In the genomic region with DNA sequence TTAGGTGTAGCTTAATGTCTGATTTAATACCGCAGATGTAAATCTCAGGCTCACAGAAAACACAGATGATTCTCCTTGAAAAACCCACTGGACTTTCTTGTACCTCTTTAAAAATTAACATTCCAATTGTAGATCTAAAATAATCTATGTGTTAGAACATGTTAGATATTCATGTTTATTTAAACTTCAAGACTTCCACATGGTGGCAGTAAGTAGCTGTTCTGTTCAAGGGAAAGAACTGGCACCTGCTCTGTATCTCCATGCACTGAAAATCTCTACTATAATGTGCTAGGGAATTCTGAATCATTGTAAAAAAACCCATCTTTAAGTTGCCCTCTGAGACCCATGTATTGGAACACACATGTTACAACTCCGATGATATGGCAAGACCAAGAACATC, we compare ENCODE assay signal across 9 cellular contexts.
DNase-seq lines count a peak whose midpoint lies in the region; ATAC-seq, FAIRE-seq and TF ChIP-seq lines count a peak whose summit lies in the region.
"Had no signal": no experiment of that assay in that cellular context is flagged by ENCODE, and none has a peak within 500 bp of the region (broad histone marks: within the 10 kb centered on the region; RNA-seq: fewer than 3 reads in every experiment).

No MANE protein-coding gene starts in this region.

- H4K20me1 ChIP-seq in endothelial cell of umbilical vein (replicated peaks; ENCODE audit: control insufficient read depth, extremely low read depth, insufficient read depth, low read length), result no peaks in the 10 kb centered on the region

- H3K9me3 Mint-ChIP-seq in effector memory CD8-positive, alpha-beta T cell, result peaks cover 0 to 2% of the 10 kb centered on the region in 2 donors
- no peaks in the 10 kb centered on the region for H3K9me3 Mint-ChIP-seq in activated CD4-positive, alpha-beta T cell treated with anti-CD3 and anti-CD28 coated beads, Interleukin-2, amount 10 ng/mL, durations not matched to agents 24 days and 14 days
- H3K9me3 Mint-ChIP-seq: activated B cell treated with CpG ODN at 0.5 μM for 24 hours; dendritic cell treated with granulocyte-macrophage colony-stimulating factor and Interleukin-4, amounts not matched to agents 40 ng/mL and 50 ng/mL, for 4 days had no signal

- H3K4me1 ChIP-seq in endothelial cell of umbilical vein (ENCODE audit: control insufficient read depth, extremely low read depth, insufficient read depth, low read length) (no peaks in the 10 kb centered on the region), psoas muscle (no peaks in the 10 kb centered on the region)

- TF ChIP-seq POLR2A in endothelial cell of umbilical vein (IDR thresholded peaks at IDR 0.05; ENCODE audit: low read depth, low read length), result no peak

- H3K4me2 ChIP-seq in endothelial cell of umbilical vein (ENCODE audit: insufficient read depth, low read length), result no peak overlapping the region

- dilution Hi-C loops in endothelial cell of umbilical vein (cut with MboI; ENCODE audit: extremely low pct_ligation_motif_present, low sequenced_read_pairs), result no loop called here

- H3K36me3 Mint-ChIP-seq in effector memory CD8-positive, alpha-beta T cell (ENCODE audit: insufficient read depth), result no peaks in the 10 kb centered on the region
- no peaks in the 10 kb centered on the region for H3K36me3 Mint-ChIP-seq in activated CD4-positive, alpha-beta T cell treated with anti-CD3 and anti-CD28 coated beads, Interleukin-2, amount 10 ng/mL, durations not matched to agents 24 days and 14 days (ENCODE audit: low read depth)

- no peak overlapping the region for H3K9ac ChIP-seq in endothelial cell of umbilical vein (replicated peaks; ENCODE audit: extremely low read depth, insufficient read depth, low read length)

- no peak overlapping the region for H3K27ac Mint-ChIP-seq in effector memory CD8-positive, alpha-beta T cell
- no peak overlapping the region for H3K27ac Mint-ChIP-seq in activated CD4-positive, alpha-beta T cell treated with anti-CD3 and anti-CD28 coated beads, Interleukin-2, amount 10 ng/mL, durations not matched to agents 24 days and 14 days
- H3K27ac Mint-ChIP-seq: activated B cell treated with CpG ODN at 0.5 μM for 24 hours; dendritic cell treated with granulocyte-macrophage colony-stimulating factor and Interleukin-4, amounts not matched to agents 40 ng/mL and 50 ng/mL, for 4 days had no signal

- DNase-seq in H7, result peak; percentile 17
- peak; percentile 14 for DNase-seq in NCI-H774 (lab: John Stamatoyannopoulos, UW)
- DNase-seq in endothelial cell of umbilical vein (ENCODE audit: low read depth, low spot score), result peak; percentile 37
- DNase-seq in psoas muscle, result no peak
- no peak for DNase-seq in NOMO-1 treated with dmso at 0.1 percent for 144 hours (lab: John Stamatoyannopoulos, UW; ENCODE audit: unreplicated experiment)
- no peak for DNase-seq in effector memory CD8-positive, alpha-beta T cell
- no peak for DNase-seq in activated CD4-positive, alpha-beta T cell treated with anti-CD3 and anti-CD28 coated beads, Interleukin-2, amount 10 ng/mL, durations not matched to agents 24 days and 14 days
- DNase-seq: activated B cell treated with CpG ODN at 0.5 μM for 24 hours had no signal

- TF ChIP-seq CTCF in endothelial cell of umbilical vein (IDR thresholded peaks at IDR 0.05; ENCODE audit: extremely low read depth in 1 of 2, insufficient read depth in 1 of 2, low read depth in 1 of 2, low read length in 2 of 2) (peak; percentile 8 to 12), psoas muscle (IDR thresholded peaks at IDR 0.05) (peak; percentile 14)

- H3K4me3 Mint-ChIP-seq in effector memory CD8-positive, alpha-beta T cell, result no peak overlapping the region
- no peak overlapping the region for H3K4me3 Mint-ChIP-seq in activated CD4-positive, alpha-beta T cell treated with anti-CD3 and anti-CD28 coated beads, Interleukin-2, amount 10 ng/mL, durations not matched to agents 24 days and 14 days
- H3K4me3 Mint-ChIP-seq: activated B cell treated with CpG ODN at 0.5 μM for 24 hours; dendritic cell treated with granulocyte-macrophage colony-stimulating factor and Interleukin-4, amounts not matched to agents 40 ng/mL and 50 ng/mL, for 4 days had no signal

- no TSS peak for BruUV-seq in endothelial cell of umbilical vein (replicated peaks; lab: Mats Ljungman, UMichigan)

- intact Hi-C loops in endothelial cell of umbilical vein (cut with micrococcal nuclease) (loop anchor here (1.0 to 10.0 kb wide), 5 partner anchors 276 to 1431 kb away; no protein-coding TSS in a partner anchor), psoas muscle (cut with DNase I) (no loop called here)
- intact Hi-C loops in activated CD4-positive, alpha-beta T cell treated with anti-CD3 and anti-CD28 coated beads, Interleukin-2, amount 10 ng/mL, durations not matched to agents 24 days and 14 days (cut with micrococcal nuclease), result no loop called here

- POLR2A ChIA-PET in endothelial cell of umbilical vein (lab: Charles Lee), result no interaction called here

- 59 to 64% (median 60%) methylated on average over 2 of the region's 2 CpGs for WGBS in psoas muscle, 3 donors

- CTCF ChIA-PET in endothelial cell of umbilical vein (lab: Charles Lee), result interaction anchor here (0.6 to 1.8 kb wide), 10 partner anchors 10 to 888 kb away, joined by 3 to 15 read pairs (median 5); no protein-coding TSS in a partner anchor

- no peaks in the 10 kb centered on the region for H3K27me3 Mint-ChIP-seq in effector memory CD8-positive, alpha-beta T cell
- H3K27me3 Mint-ChIP-seq in activated CD4-positive, alpha-beta T cell treated with anti-CD3 and anti-CD28 coated beads, Interleukin-2, amount 10 ng/mL, durations not matched to agents 24 days and 14 days, result no peaks in the 10 kb centered on the region
- H3K27me3 Mint-ChIP-seq: activated B cell treated with CpG ODN at 0.5 μM for 24 hours; dendritic cell treated with granulocyte-macrophage colony-stimulating factor and Interleukin-4, amounts not matched to agents 40 ng/mL and 50 ng/mL, for 4 days had no signal

- ATAC-seq in psoas muscle, result no peak
- ATAC-seq in effector memory CD8-positive, alpha-beta T cell (replicated peaks), result no peak

- H3K36me3 ChIP-seq in H7 (replicated peaks; ENCODE audit: control insufficient read depth, insufficient read depth, low read length), result no peaks in the 10 kb centered on the region
- H3K36me3 ChIP-seq in endothelial cell of umbilical vein (ENCODE audit: control insufficient read depth in 2 of 2, extremely low read depth in 1 of 2, insufficient read depth in 2 of 2, low read length in 2 of 2), result no peaks in the 10 kb centered on the region
- H3K36me3 ChIP-seq in psoas muscle (ENCODE audit: insufficient read depth in 1 of 2, low read depth in 1 of 2), result no peaks in the 10 kb centered on the region

- no peak overlapping the region for H2AFZ ChIP-seq in endothelial cell of umbilical vein (ENCODE audit: low read depth, low read length)

- H3K27me3 ChIP-seq in H7 (ENCODE audit: control insufficient read depth, insufficient read depth, low read length), result no peaks in the 10 kb centered on the region
- H3K27me3 ChIP-seq in endothelial cell of umbilical vein (ENCODE audit: control insufficient read depth in 2 of 2, insufficient read depth in 2 of 2, low read length in 2 of 2), result no peaks in the 10 kb centered on the region
- no peaks in the 10 kb centered on the region for H3K27me3 ChIP-seq in psoas muscle (ENCODE audit: insufficient read depth in 3 of 3, low read length in 2 of 3)

- H3K9me3 ChIP-seq in endothelial cell of umbilical vein (replicated peaks; ENCODE audit: control insufficient read depth, insufficient read depth, low read length) (no peaks in the 10 kb centered on the region), psoas muscle (no peaks in the 10 kb centered on the region)

- H3K4me1 Mint-ChIP-seq in effector memory CD8-positive, alpha-beta T cell (ENCODE audit: low read depth in 2 of 2), result no peaks in the 10 kb centered on the region
- H3K4me1 Mint-ChIP-seq in activated CD4-positive, alpha-beta T cell treated with anti-CD3 and anti-CD28 coated beads, Interleukin-2, amount 10 ng/mL, durations not matched to agents 24 days and 14 days, result no peaks in the 10 kb centered on the region
- H3K4me1 Mint-ChIP-seq: activated B cell treated with CpG ODN at 0.5 μM for 24 hours had no signal

- H3K9me1 ChIP-seq in endothelial cell of umbilical vein (replicated peaks; ENCODE audit: control insufficient read depth, extremely low read depth, insufficient read depth, low read length), result no peaks in the 10 kb centered on the region

- FAIRE-seq in endothelial cell of umbilical vein (lab: Jason Lieb, UNC), result peak; percentile 71

- H3K27ac ChIP-seq in endothelial cell of umbilical vein (ENCODE audit: insufficient read depth, low read depth, low read length), result no peak overlapping the region
- H3K27ac ChIP-seq in psoas muscle, result no peak overlapping the region

- no peaks in the 10 kb centered on the region for H3K79me2 ChIP-seq in endothelial cell of umbilical vein (ENCODE audit: control insufficient read depth, insufficient read depth, low read length)

- H3K4me3 ChIP-seq in H7 (ENCODE audit: insufficient read depth, low read depth, low read length), result no peak overlapping the region
- H3K4me3 ChIP-seq in endothelial cell of umbilical vein (replicated peaks in 1 of 3; ENCODE audit: insufficient read depth in 1 of 3, low read depth in 1 of 3, low read length in 3 of 3), result no peak overlapping the region
- H3K4me3 ChIP-seq in psoas muscle, result no peak overlapping the region

TF ChIP-seq in endothelial cell of umbilical vein, 7 proteins besides CTCF, POLR2A, EP300 and RAD21:
- no peak for TF ChIP-seq GATA2 (IDR thresholded peaks at IDR 0.05; ENCODE audit: insufficient read depth, insufficient read length, low read depth, low read length)
- no peak for TF ChIP-seq EZH2 (IDR thresholded peaks at IDR 0.05; ENCODE audit: borderline replicate concordance, low read depth, low read length, severe bottlenecking)
- TF ChIP-seq, protein P1, sequence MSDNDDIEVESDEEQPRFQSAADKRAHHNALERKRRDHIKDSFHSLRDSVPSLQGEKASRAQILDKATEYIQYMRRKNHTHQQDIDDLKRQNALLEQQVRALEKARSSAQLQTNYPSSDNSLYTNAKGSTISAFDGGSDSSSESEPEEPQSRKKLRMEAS (IDR thresholded peaks at IDR 0.05; ENCODE audit: insufficient read depth, insufficient read length), result no peak
- no peak for TF ChIP-seq FOS (IDR thresholded peaks at IDR 0.05; ENCODE audit: borderline replicate concordance, insufficient read depth, low read length)
- no peak for TF ChIP-seq POLR2AphosphoS5 (IDR thresholded peaks at IDR 0.05; ENCODE audit: insufficient read depth, low read depth, low read length)
- TF ChIP-seq JUN (IDR thresholded peaks at IDR 0.05; ENCODE audit: borderline replicate concordance, insufficient read depth, insufficient read length, low read depth), result no peak
- no peak for TF ChIP-seq MYC (IDR thresholded peaks at IDR 0.05; ENCODE audit: low read depth, low read length)

Comparison
In these comparisons a context has a peak if more than half of its experiments do, and no peak if none do; other contexts are left out.
1. DNase-seq: peak in H7 (single experiment), NCI-H774 (single experiment) and endothelial cell of umbilical vein (single experiment); none in psoas muscle (0 of 2), NOMO-1 treated with dmso at 0.1 percent for 144 hours (single experiment), effector memory CD8-positive, alpha-beta T cell (0 of 3) and activated CD4-positive, alpha-beta T cell treated with anti-CD3 and anti-CD28 coated beads, Interleukin-2, amount 10 ng/mL, durations not matched to agents 24 days and 14 days (single experiment).